ENCODE assay signal across 9 cellular contexts in genomic region chr9:104927912-104928740, GRCh38. TPM values are rescaled to one million over a fixed set of nuclear protein-coding genes. Genes with fewer than 3 reads are reported as not detected.
A peak's percentile ranks its signal among the peaks of the same experiment; 100 is the strongest.
DNase-seq lines count a peak whose midpoint lies in the region; ATAC-seq and TF ChIP-seq lines count a peak whose summit lies in the region.
"Had no signal": no experiment of that assay in that cellular context is flagged by ENCODE, and none has a peak within 500 bp of the region (broad histone marks: within the 10 kb centered on the region; RNA-seq: fewer than 3 reads in every experiment).

Gene ABCA1, minus strand, starts transcription at chr9:104928155. Its CDS starts 24,476 bp downstream, at chr9:104903679.

- intact Hi-C loops in left ventricle myocardium inferior (cut with micrococcal nuclease) (loop anchor here (2.0 to 10.0 kb wide), 3 partner anchors 41 to 229 kb away; no protein-coding TSS in a partner anchor), posterior cingulate gyrus (cut with DNase I) (loop anchor here (1.0 to 10.0 kb wide), 6 partner anchors 40 to 487 kb away; partner anchors contain the start of gene SLC44A1)

- peak in 3 of 4 donors; percentile 60 to 96 (median 77) for TF ChIP-seq POLR2A in upper lobe of left lung (IDR thresholded peaks at IDR 0.05)

- no peak within 1 kb of the TSS for H3K27ac Mint-ChIP-seq in T-helper 2 cell treated with Interferon-gamma antibody and Interleukin-4, amounts not matched to agents 5 μg/mL and 100 μg/mL, for 36 hours

- peak within 1 kb of the TSS; percentile 67 for H3K9ac ChIP-seq in Karpas-422 (ENCODE audit: low read length)

- H3K36me3 Mint-ChIP-seq in T-helper 2 cell treated with Interferon-gamma antibody and Interleukin-4, amounts not matched to agents 5 μg/mL and 100 μg/mL, for 36 hours (ENCODE audit: low read depth): no peaks in the 10 kb centered on the region

- no peaks in the 10 kb centered on the region for H4K20me1 ChIP-seq in Karpas-422 (ENCODE audit: insufficient read depth, low read depth, low read length)

- peaks cover 62% of the 10 kb centered on the region for H3K27me3 Mint-ChIP-seq in T-helper 2 cell treated with Interferon-gamma antibody and Interleukin-4, amounts not matched to agents 5 μg/mL and 100 μg/mL, for 36 hours (ENCODE audit: low read depth)

- TF ChIP-seq EP300 in upper lobe of left lung (IDR thresholded peaks at IDR 0.05): peak in 1 of 4 donors; percentile 8

- no peak within 1 kb of the TSS for H3K27ac ChIP-seq in Karpas-422 (ENCODE audit: low read length)
- peak within 1 kb of the TSS; percentile 70 for H3K27ac ChIP-seq in angular gyrus (ENCODE audit: low read depth, low read length)
- peak within 1 kb of the TSS; percentile 91 for H3K27ac ChIP-seq in left ventricle myocardium inferior (replicated peaks)
- peak within 1 kb of the TSS; percentile 78 to 96 (median 81) for H3K27ac ChIP-seq in upper lobe of left lung
- H3K27ac ChIP-seq: C4-2B had no signal

- peak within 1 kb of the TSS; percentile 66 for H3K4me3 ChIP-seq in Karpas-422 (ENCODE audit: low read length)
- peak within 1 kb of the TSS; percentile 97 for H3K4me3 ChIP-seq in left ventricle myocardium inferior
- peak within 1 kb of the TSS; percentile 64 to 86 (median 70) for H3K4me3 ChIP-seq in upper lobe of left lung

- peak within 1 kb of the TSS; percentile 82 for H3K4me2 ChIP-seq in Karpas-422 (ENCODE audit: low read depth, low read length, poor library complexity, severe bottlenecking)

- ATAC-seq in upper lobe of left lung (ENCODE audit: low FRiP score in 2 of 2): peak; percentile 89 to 91

- H3K79me2 ChIP-seq in Karpas-422 (ENCODE audit: low read length): no peaks in the 10 kb centered on the region

- H3K36me3 ChIP-seq in Karpas-422 (ENCODE audit: insufficient read depth, low read length) (no peaks in the 10 kb centered on the region), left ventricle myocardium inferior (no peaks in the 10 kb centered on the region), upper lobe of left lung (no peaks in the 10 kb centered on the region)

- no peaks in the 10 kb centered on the region for H3K9me3 ChIP-seq in Karpas-422 (ENCODE audit: low read length)
- H3K9me3 ChIP-seq in left ventricle myocardium inferior (replicated peaks): no peaks in the 10 kb centered on the region
- H3K9me3 ChIP-seq in upper lobe of left lung: no peaks in the 10 kb centered on the region

- H3K27me3 ChIP-seq in Karpas-422 (ENCODE audit: low read length) (no peaks in the 10 kb centered on the region), left ventricle myocardium inferior (ENCODE audit: low read depth) (no peaks in the 10 kb centered on the region), upper lobe of left lung (no peaks in the 10 kb centered on the region)

- H3K4me1 ChIP-seq in Karpas-422 (ENCODE audit: low read length) (peaks cover 49% of the 10 kb centered on the region), left ventricle myocardium inferior (peaks cover 56% of the 10 kb centered on the region), upper lobe of left lung (peaks cover 6 to 40% (median 18%) of the 10 kb centered on the region in 4 donors)

- H2AFZ ChIP-seq in Karpas-422 (ENCODE audit: low read length): no peak within 1 kb of the TSS

- WGBS in upper lobe of left lung, 2 donors: 5 to 10% methylated on average over 27 to 51 of the region's 53 CpGs

- no peaks in the 10 kb centered on the region for H3K9me2 ChIP-seq in Karpas-422 (replicated peaks; ENCODE audit: insufficient read depth, low read length)

- H3K4me1 Mint-ChIP-seq in T-helper 2 cell treated with Interferon-gamma antibody and Interleukin-4, amounts not matched to agents 5 μg/mL and 100 μg/mL, for 36 hours (ENCODE audit: low read depth): peaks cover 13% of the 10 kb centered on the region

- no peak for TF ChIP-seq CTCF in left ventricle myocardium inferior (IDR thresholded peaks at IDR 0.05; ENCODE audit: borderline replicate concordance)
- TF ChIP-seq CTCF in upper lobe of left lung (IDR thresholded peaks at IDR 0.05): no peak

- H3K9me3 Mint-ChIP-seq in T-helper 2 cell treated with Interferon-gamma antibody and Interleukin-4, amounts not matched to agents 5 μg/mL and 100 μg/mL, for 36 hours: no peaks in the 10 kb centered on the region

- peak within 1 kb of the TSS; percentile 86 for H3K4me3 Mint-ChIP-seq in T-helper 2 cell treated with Interferon-gamma antibody and Interleukin-4, amounts not matched to agents 5 μg/mL and 100 μg/mL, for 36 hours

- peak; percentile 27 for DNase-seq in NCI-H82 (lab: John Stamatoyannopoulos, UW)
- no peak for DNase-seq in NCI-H82 treated with DMSO at 0.1 percent for 48 hours (lab: John Stamatoyannopoulos, UW; ENCODE audit: unreplicated experiment)
- peak; percentile 72 for DNase-seq in Karpas-422
- DNase-seq in T-helper 2 cell treated with Interferon-gamma antibody and Interleukin-4, amounts not matched to agents 5 μg/mL and 100 μg/mL, for 36 hours (ENCODE audit: low spot score): peak; percentile 26
- peak; percentile 94 for DNase-seq in left ventricle myocardium inferior
- DNase-seq in posterior cingulate gyrus: peak; percentile 77 to 98 (median 86)
- peak; percentile 92 to 95 for DNase-seq in upper lobe of left lung

RNA-seq across cellular contexts. Expression of gene ABCA1, which starts in this region (rescaled TPM):
- 2.6 and 4.7 TPM in 2 replicates for total RNA-seq in Karpas-422 (2014; rRNA removed; shearing (Covaris generic); ENCODE audit: low replicate concordance)
- total RNA-seq in left ventricle myocardium inferior (10.8 TPM), upper lobe of left lung (100 to 1,000 TPM in 1 of 6 donors, 10 to 100 TPM in 5; 27.6 to 194 (median 47.0) TPM)
